Comparison of ENCODE assay signal across 13 cellular contexts in genomic region chr1:9278114-9278513, GRCh38. TPM values are rescaled to one million over a fixed set of nuclear protein-coding genes. Genes with fewer than 3 reads are reported as not detected.
DNase-seq lines count a peak whose midpoint lies in the region; ATAC-seq and TF ChIP-seq lines count a peak whose summit lies in the region.
"Had no signal": no experiment of that assay in that cellular context is flagged by ENCODE, and none has a peak within 500 bp of the region (broad histone marks: within the 10 kb centered on the region; RNA-seq: fewer than 3 reads in every experiment).

No MANE protein-coding gene starts in this region.

- H3K27me3 ChIP-seq in right cardiac atrium (ENCODE audit: control insufficient read depth, insufficient read depth) (no peaks in the 10 kb centered on the region), heart left ventricle (peaks cover 0 to 11% (median 0%) of the 10 kb centered on the region in 9 donors), mucosa of rectum (ENCODE audit: control insufficient read depth in 2 of 2, insufficient read depth in 2 of 2, low read length in 2 of 2) (no peaks in the 10 kb centered on the region), aorta (ENCODE audit: control insufficient read depth in 1 of 2, insufficient read depth in 2 of 2, low read length in 1 of 2) (no peaks in the 10 kb centered on the region)

- H3K27ac ChIP-seq in right cardiac atrium (ENCODE audit: low read length): no peak overlapping the region
- no peak overlapping the region for H3K27ac ChIP-seq in heart left ventricle
- peak overlapping the region; percentile 18 to 69 for H3K27ac ChIP-seq in coronary artery
- peak overlapping the region; percentile 93 to 97 for H3K27ac ChIP-seq in mucosa of rectum (ENCODE audit: low read depth in 2 of 2, low read length in 2 of 2)
- H3K27ac ChIP-seq in aorta (ENCODE audit: low read depth in 1 of 2, low read length in 2 of 2): no peak overlapping the region

- peak; percentile 45 to 65 for ATAC-seq in right cardiac atrium
- no peak for ATAC-seq in heart left ventricle
- peak; percentile 66 for ATAC-seq in aorta (ENCODE audit: low FRiP score)
- ATAC-seq in GM19023 (IDR thresholded peaks at IDR 0.05; ENCODE audit: unreplicated experiment): no peak
- no peak for ATAC-seq in HG03095 (IDR thresholded peaks at IDR 0.05; ENCODE audit: unreplicated experiment)
- ATAC-seq: CD8-positive, alpha-beta T cell had no signal

- TF ChIP-seq POLR2A in heart left ventricle (IDR thresholded peaks at IDR 0.05): no peak

- intact Hi-C loops in right cardiac atrium (cut with DNase I) (no loop called here), heart left ventricle (cut with DNase I) (no loop called here), aorta (cut with DNase I) (loop anchor here in 1 of 2 donors (10.0 kb wide), 1 partner anchor 297 kb away; no protein-coding TSS in a partner anchor)

- 49% methylated on average over 5 of the region's 5 CpGs for WGBS in right cardiac atrium
- WGBS in heart left ventricle, 4 donors: 53 to 65% (median 62%) methylated on average over 5 of the region's 5 CpGs
- WGBS in aorta, 2 donors: 4 to 10% methylated on average over 5 of the region's 5 CpGs

- TF ChIP-seq CTCF in heart left ventricle (IDR thresholded peaks at IDR 0.05): no peak
- TF ChIP-seq CTCF in coronary artery (IDR thresholded peaks at IDR 0.05): no peak

- H3K4me1 ChIP-seq in right cardiac atrium (ENCODE audit: control insufficient read depth, insufficient read depth, low read length) (no peaks in the 10 kb centered on the region), heart left ventricle (peaks cover 0 to 59% (median 4%) of the 10 kb centered on the region in 12 donors), mucosa of rectum (ENCODE audit: control insufficient read depth in 2 of 2, insufficient read depth in 2 of 2, low read length in 2 of 2) (peaks cover 38 to 47% of the 10 kb centered on the region in 2 donors), aorta (ENCODE audit: control insufficient read depth in 1 of 2, insufficient read depth in 2 of 2, low read length in 2 of 2) (no peaks in the 10 kb centered on the region)

- peak in 2 of 3 donors; percentile 73 to 79 for DNase-seq in right cardiac atrium
- no peak for DNase-seq in heart left ventricle
- DNase-seq in coronary artery (ENCODE audit: low spot score): no peak
- peak in 1 of 2 donors; percentile 77 for DNase-seq in aorta
- DNase-seq in SHP77 treated with DMSO at 0.1 percent for 48 hours (lab: John Stamatoyannopoulos, UW): no peak
- DNase-seq: CD8-positive, alpha-beta T cell; GF-D8; NCI-H1048; NCI-H345; NCI-H69 had no signal

- H3K9me3 ChIP-seq in right cardiac atrium (ENCODE audit: control insufficient read depth, low read length) (no peaks in the 10 kb centered on the region), heart left ventricle (no peaks in the 10 kb centered on the region), mucosa of rectum (ENCODE audit: control insufficient read depth in 2 of 2, low read length in 2 of 2) (no peaks in the 10 kb centered on the region), aorta (ENCODE audit: control insufficient read depth, low read length) (no peaks in the 10 kb centered on the region)

- H3K36me3 ChIP-seq in heart left ventricle (no peaks in the 10 kb centered on the region), mucosa of rectum (ENCODE audit: control insufficient read depth in 2 of 2, insufficient read depth in 2 of 2, low read length in 2 of 2) (no peaks in the 10 kb centered on the region), aorta (ENCODE audit: control insufficient read depth in 1 of 2, insufficient read depth in 2 of 2, low read length in 1 of 2) (no peaks in the 10 kb centered on the region)

- H3K9ac ChIP-seq in mucosa of rectum (ENCODE audit: low read depth in 1 of 2, low read length in 2 of 2): no peak overlapping the region

- H3K4me3 ChIP-seq in right cardiac atrium (ENCODE audit: low read length) (no peak overlapping the region), heart left ventricle (no peak overlapping the region), coronary artery (no peak overlapping the region), mucosa of rectum (ENCODE audit: low read length in 2 of 2) (no peak overlapping the region), aorta (ENCODE audit: low read length in 2 of 2) (no peak overlapping the region)

RNA-seq across cellular contexts. Expression of gene SPSB1, which starts 14.6 kb away (rescaled TPM):
- total RNA-seq in right cardiac atrium: 10 to 100 TPM; 15.5 to 24.0 (median 18.0) TPM
- polyA plus RNA-seq in right cardiac atrium: 16.5 TPM
- 10 to 100 TPM in 3 of 9 donors, 1 to 10 TPM in 6; 7.7 to 27.2 (median 9.2) TPM for total RNA-seq in heart left ventricle
- 10 to 100 TPM in 1 of 2 donors, 1 to 10 TPM in 1; 7.0 to 10.9 TPM for polyA plus RNA-seq in heart left ventricle
- total RNA-seq in aorta: 10 to 100 TPM; 34.8 to 62.0 TPM
- 10 to 100 TPM; 21.2 to 36.8 TPM for polyA plus RNA-seq in aorta

RNA-seq across cellular contexts. Expression of gene H6PD, which starts 43.5 kb away (rescaled TPM):
- total RNA-seq in right cardiac atrium: 10 to 100 TPM; 29.8 to 39.8 (median 34.9) TPM
- 27.0 TPM for polyA plus RNA-seq in right cardiac atrium
- total RNA-seq in heart left ventricle: 10 to 100 TPM; 16.0 to 54.5 (median 27.9) TPM
- 10 to 100 TPM; 11.0 to 15.7 TPM for polyA plus RNA-seq in heart left ventricle
- 10 to 100 TPM; 62.6 to 65.4 TPM for total RNA-seq in aorta
- 10 to 100 TPM in 1 of 2 donors, 1 to 10 TPM in 1; 4.8 to 17.9 TPM for polyA plus RNA-seq in aorta

Comparison
In these comparisons a context has a peak if more than half of its experiments do, and no peak if none do; other contexts are left out.
1. ATAC-seq: peak in right cardiac atrium (2 of 2) and aorta (single experiment); none in heart left ventricle (0 of 4), GM19023 (single experiment) and HG03095 (single experiment).
2. DNase-seq: peak in right cardiac atrium (2 of 3); none in heart left ventricle (0 of 5), coronary artery (single experiment) and SHP77 treated with DMSO at 0.1 percent for 48 hours (single experiment).
3. H3K27ac ChIP-seq: peak in coronary artery (2 of 2) and mucosa of rectum (2 of 2); none in right cardiac atrium (single experiment), heart left ventricle (0 of 12) and aorta (0 of 2).